In genomic region chr9:91159664-91160121, GRCh38 we compare ENCODE assay signal across 11 cellular contexts.
DNase-seq lines count a peak whose midpoint lies in the region; ATAC-seq, FAIRE-seq and TF ChIP-seq lines count a peak whose summit lies in the region.
"Had no signal": no experiment of that assay in that cellular context is flagged by ENCODE, and none has a peak within 500 bp of the region (broad histone marks: within the 10 kb centered on the region; RNA-seq: fewer than 3 reads in every experiment).

No MANE protein-coding gene starts in this region.

- TF ChIP-seq EP300 in sigmoid colon (IDR thresholded peaks at IDR 0.05), result no peak

- TF ChIP-seq POLR2A in sigmoid colon (IDR thresholded peaks at IDR 0.05), result no peak

- peak overlapping the region in 1 of 2 donors; percentile 28 for H3K27ac ChIP-seq in kidney (ENCODE audit: low read depth in 2 of 2, low read length in 2 of 2)
- H3K27ac ChIP-seq in sigmoid colon, result peak overlapping the region in 3 of 4 donors; percentile 51 to 55 (median 53)
- H3K27ac ChIP-seq: SJSA1 had no signal

- H3K27me3 ChIP-seq in H7 (ENCODE audit: control insufficient read depth, insufficient read depth, low read length) (no peaks in the 10 kb centered on the region), sigmoid colon (no peaks in the 10 kb centered on the region)
- H3K27me3 ChIP-seq: SJSA1 had no signal

- no peak overlapping the region for H3K4me3 Mint-ChIP-seq in activated T-helper 17 cell treated with anti-CD3 and anti-CD28 coated beads, Interleukin-2, amount 50 U/mL, for 72 hours
- H3K4me3 Mint-ChIP-seq: CD4-positive, alpha-beta memory T cell had no signal

- no peak for ATAC-seq in activated T-helper 17 cell treated with anti-CD3 and anti-CD28 coated beads, Interleukin-2, amount 50 U/mL, for 72 hours (replicated peaks)
- no peak for ATAC-seq in HG03442 (IDR thresholded peaks at IDR 0.05; ENCODE audit: unreplicated experiment)
- ATAC-seq: HCT116 had no signal

- H3K9ac ChIP-seq in kidney (ENCODE audit: low read length in 2 of 2), result peak overlapping the region; percentile 22 to 61

- 31 to 65% methylated on average over 27 of the region's 27 CpGs for WGBS in sigmoid colon, 2 donors

- peak overlapping the region; percentile 54 for H3K27ac Mint-ChIP-seq in activated T-helper 17 cell treated with anti-CD3 and anti-CD28 coated beads, Interleukin-2, amount 50 U/mL, for 72 hours
- H3K27ac Mint-ChIP-seq: CD4-positive, alpha-beta memory T cell had no signal

- no peaks in the 10 kb centered on the region for H3K27me3 Mint-ChIP-seq in activated T-helper 17 cell treated with anti-CD3 and anti-CD28 coated beads, Interleukin-2, amount 50 U/mL, for 72 hours
- H3K27me3 Mint-ChIP-seq: CD4-positive, alpha-beta memory T cell had no signal

- no peaks in the 10 kb centered on the region for H3K36me3 ChIP-seq in H7 (replicated peaks; ENCODE audit: control insufficient read depth, insufficient read depth, low read length)
- H3K36me3 ChIP-seq in kidney (ENCODE audit: control insufficient read depth in 1 of 2, insufficient read depth in 2 of 2, low read length in 2 of 2), result no peaks in the 10 kb centered on the region
- H3K36me3 ChIP-seq in sigmoid colon, result no peaks in the 10 kb centered on the region
- H3K36me3 ChIP-seq: SJSA1 had no signal

- peaks cover 28% of the 10 kb centered on the region for H3K4me1 Mint-ChIP-seq in activated T-helper 17 cell treated with anti-CD3 and anti-CD28 coated beads, Interleukin-2, amount 50 U/mL, for 72 hours

- intact Hi-C loops in kidney (cut with DNase I) (no loop called here), sigmoid colon (cut with DNase I) (no loop called here)

- no peak overlapping the region for H3K4me3 ChIP-seq in H7 (ENCODE audit: insufficient read depth, low read depth, low read length)
- H3K4me3 ChIP-seq in kidney (ENCODE audit: low read length in 2 of 2), result peak overlapping the region in 1 of 2 donors; percentile 49
- H3K4me3 ChIP-seq in sigmoid colon, result peak overlapping the region in 3 of 4 donors; percentile 32 to 36 (median 34)
- H3K4me3 ChIP-seq: SJSA1 had no signal

- peaks cover 12% of the 10 kb centered on the region for H3K36me3 Mint-ChIP-seq in activated T-helper 17 cell treated with anti-CD3 and anti-CD28 coated beads, Interleukin-2, amount 50 U/mL, for 72 hours (ENCODE audit: low read depth)
- H3K36me3 Mint-ChIP-seq: CD4-positive, alpha-beta memory T cell had no signal

- no peaks in the 10 kb centered on the region for H3K9me3 Mint-ChIP-seq in activated T-helper 17 cell treated with anti-CD3 and anti-CD28 coated beads, Interleukin-2, amount 50 U/mL, for 72 hours
- H3K9me3 Mint-ChIP-seq: CD4-positive, alpha-beta memory T cell had no signal

- no peak for TF ChIP-seq CTCF in kidney (IDR thresholded peaks at IDR 0.05; ENCODE audit: borderline replicate concordance, extremely low read depth, insufficient read depth)
- no peak for TF ChIP-seq CTCF in sigmoid colon (IDR thresholded peaks at IDR 0.05)
- TF ChIP-seq CTCF in GM10266 (IDR thresholded peaks at IDR 0.05; ENCODE audit: control insufficient read depth, insufficient read depth, low read depth, missing control alignments), result no peak

- H3K9me3 ChIP-seq in kidney (ENCODE audit: control insufficient read depth in 1 of 2, low read length in 2 of 2) (no peaks in the 10 kb centered on the region), sigmoid colon (no peaks in the 10 kb centered on the region)
- H3K9me3 ChIP-seq: SJSA1 had no signal

- FAIRE-seq in kidney (lab: Jason Lieb, UNC), result no peak

- H3K4me1 ChIP-seq in kidney (ENCODE audit: control insufficient read depth in 1 of 2, insufficient read depth in 1 of 2, low read depth in 1 of 2, low read length in 2 of 2) (peaks cover 0 to 14% of the 10 kb centered on the region in 2 donors), sigmoid colon (peaks cover 0 to 9% (median 6%) of the 10 kb centered on the region in 4 donors)

- peak; percentile 70 for DNase-seq in H7
- DNase-seq in kidney, result peak; percentile 83
- DNase-seq in sigmoid colon, result peak; percentile 82
- no peak for DNase-seq in Kasumi-1 (lab: John Stamatoyannopoulos, UW)
- no peak for DNase-seq in NCI-H146 treated with DMSO at 0.1 percent for 48 hours (lab: John Stamatoyannopoulos, UW; ENCODE audit: unreplicated experiment)
- DNase-seq in GM10266 (ENCODE audit: extremely low spot score), result no peak
- DNase-seq: CD4-positive, alpha-beta memory T cell had no signal

Comparison
In these comparisons a context has a peak if more than half of its experiments do, and no peak if none do; other contexts are left out.
1. DNase-seq: peak in H7 (single experiment), kidney (single experiment) and sigmoid colon (single experiment); none in Kasumi-1 (0 of 2), NCI-H146 treated with DMSO at 0.1 percent for 48 hours (single experiment) and GM10266 (single experiment).